Comparison of ENCODE assay signal across 29 cellular contexts in the genomic region with DNA sequence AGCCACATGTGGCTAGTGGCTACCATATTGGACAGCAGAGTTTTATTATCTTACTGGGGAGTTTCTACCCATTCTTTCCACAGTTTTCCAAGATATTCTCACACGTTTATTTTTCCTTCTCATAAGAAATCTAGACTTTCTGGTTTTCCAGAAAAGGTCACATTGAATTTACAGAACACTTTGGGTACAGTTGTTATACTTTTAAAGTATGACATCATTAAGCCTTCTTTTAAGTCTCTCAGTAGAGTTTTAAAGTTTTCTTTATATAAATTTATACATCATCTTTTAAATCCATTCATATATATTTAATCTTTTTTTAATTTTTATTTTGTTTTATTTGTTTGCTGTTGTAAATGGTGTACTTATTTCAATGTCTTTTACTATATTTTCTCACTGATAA.
"Had no signal": no experiment of that assay in that cellular context is flagged by ENCODE, and none has a peak within 500 bp of the region (broad histone marks: within the 10 kb centered on the region; RNA-seq: fewer than 3 reads in every experiment).

No MANE protein-coding gene starts in this region.

- H3K9ac ChIP-seq: neural progenitor cell, parathyroid adenoma had no signal

- H3K27me3 Mint-ChIP-seq: progenitor cell of endocrine pancreas, type B pancreatic cell had no signal

- H3K27ac Mint-ChIP-seq: naive thymus-derived CD4-positive, alpha-beta T cell; natural killer cell; nephron; neural progenitor cell; progenitor cell of endocrine pancreas; stimulated activated effector memory CD8-positive, alpha-beta T cell treated with anti-CD3 and anti-CD28 coated beads, Interleukin-12 subunit alpha, Interleukin-12 subunit beta, amount 100 ng/mL, for 72 hours; stimulated activated naive B cell treated with anti-CD40 and anti-IgM and Interleukin-4, amounts not matched to agents 10 μg/mL and 1 μg/mL and 100 μg/mL, for 72 hours; stimulated activated naive CD8-positive, alpha-beta T cell treated with anti-CD3 and anti-CD28 coated beads, Interleukin-15, amount 100 ng/mL, for 72 hours; type B pancreatic cell had no signal

- H3K4me3 ChIP-seq: neural progenitor cell, ovary, psoas muscle, skin epidermis, suprapubic skin, testis, tibial artery, transverse colon, upper lobe of right lung, uterus had no signal

- H3K4me1 Mint-ChIP-seq: nephron; stimulated activated effector memory CD8-positive, alpha-beta T cell treated with anti-CD3 and anti-CD28 coated beads, Interleukin-12 subunit alpha, Interleukin-12 subunit beta, amount 100 ng/mL, for 72 hours; stimulated activated naive B cell treated with anti-CD40 and anti-IgM and Interleukin-4, amounts not matched to agents 10 μg/mL and 1 μg/mL and 100 μg/mL, for 72 hours; stimulated activated naive CD8-positive, alpha-beta T cell treated with anti-CD3 and anti-CD28 coated beads, Interleukin-15, amount 100 ng/mL, for 72 hours had no signal

- H3K27ac ChIP-seq: neural progenitor cell, ovary, parathyroid adenoma, psoas muscle, skin epidermis, suprapubic skin, testis, tibial artery, transverse colon, upper lobe of right lung, uterus had no signal

- H3K4me3 Mint-ChIP-seq: naive thymus-derived CD4-positive, alpha-beta T cell; natural killer cell; nephron; neural progenitor cell; stimulated activated effector memory CD8-positive, alpha-beta T cell treated with anti-CD3 and anti-CD28 coated beads, Interleukin-12 subunit alpha, Interleukin-12 subunit beta, amount 100 ng/mL, for 72 hours; stimulated activated naive B cell treated with anti-CD40 and anti-IgM and Interleukin-4, amounts not matched to agents 10 μg/mL and 1 μg/mL and 100 μg/mL, for 72 hours; stimulated activated naive CD8-positive, alpha-beta T cell treated with anti-CD3 and anti-CD28 coated beads, Interleukin-15, amount 100 ng/mL, for 72 hours; type B pancreatic cell had no signal

- H3K9me3 Mint-ChIP-seq: natural killer cell had no signal

- ATAC-seq: naive thymus-derived CD4-positive, alpha-beta T cell; natural killer cell; psoas muscle; right cardiac atrium; sciatic nerve; stimulated activated effector memory CD8-positive, alpha-beta T cell treated with anti-CD3 and anti-CD28 coated beads, Interleukin-12 subunit alpha, Interleukin-12 subunit beta, amount 100 ng/mL, for 72 hours; stimulated activated naive B cell treated with anti-CD40 and anti-IgM and Interleukin-4, amounts not matched to agents 10 μg/mL and 1 μg/mL and 100 μg/mL, for 72 hours; stimulated activated naive CD8-positive, alpha-beta T cell treated with anti-CD3 and anti-CD28 coated beads, Interleukin-15, amount 100 ng/mL, for 72 hours; stimulated activated naive CD8-positive, alpha-beta T cell treated with anti-CD3 and anti-CD28 coated beads, Interleukin-15, Interleukin-2, amounts not matched to agents 100 U/mL and 50 U/mL, for 24 hours; upper lobe of right lung had no signal

- H3K36me3 ChIP-seq: neural progenitor cell, ovary, suprapubic skin, tibial artery, transverse colon, upper lobe of right lung, uterus had no signal

- H3K4me1 ChIP-seq: parathyroid adenoma, psoas muscle, suprapubic skin, testis, tibial artery, transverse colon, upper lobe of right lung, uterus had no signal

- H3K9me3 ChIP-seq: ovary, suprapubic skin, testis, transverse colon had no signal

- DNase-seq: naive thymus-derived CD4-positive, alpha-beta T cell; natural killer cell; occipital lobe; ovary; posterior cingulate gyrus; psoas muscle; right cardiac atrium; stimulated activated CD4-positive, alpha-beta T cell treated with anti-CD3 and anti-CD28 coated beads, Interleukin-15, amount 100 ng/mL, for 24 hours; stimulated activated CD4-positive, alpha-beta T cell treated with anti-CD3 and anti-CD28 coated beads, Interleukin-2, amount 100 ng/mL, for 24 hours; stimulated activated CD4-positive, alpha-beta T cell treated with anti-CD3 and anti-CD28 coated beads, Interleukin-2, amount 100 ng/mL, for 48 hours; stimulated activated CD4-positive, alpha-beta T cell treated with anti-CD3 and anti-CD28 coated beads, Interleukin-4, amount 100 ng/mL, for 24 hours; stimulated activated naive B cell treated with anti-CD40 and anti-IgM and Interleukin-4, amounts not matched to agents 10 μg/mL and 1 μg/mL and 100 μg/mL, for 72 hours; stimulated activated naive CD8-positive, alpha-beta T cell treated with anti-CD3 and anti-CD28 coated beads, Interleukin-15, amount 100 ng/mL, for 72 hours; stimulated activated naive CD8-positive, alpha-beta T cell treated with anti-CD3 and anti-CD28 coated beads, Interleukin-15, Interleukin-2, amounts not matched to agents 100 U/mL and 50 U/mL, for 24 hours; substantia nigra; testis; tibial artery; transverse colon; upper lobe of right lung; uterus had no signal

- H3K36me3 Mint-ChIP-seq: naive thymus-derived CD4-positive, alpha-beta T cell; natural killer cell; neural progenitor cell; stimulated activated effector memory CD8-positive, alpha-beta T cell treated with anti-CD3 and anti-CD28 coated beads, Interleukin-12 subunit alpha, Interleukin-12 subunit beta, amount 100 ng/mL, for 72 hours; type B pancreatic cell had no signal
